ENCODE assay signal across 15 cellular contexts in the genomic region with DNA sequence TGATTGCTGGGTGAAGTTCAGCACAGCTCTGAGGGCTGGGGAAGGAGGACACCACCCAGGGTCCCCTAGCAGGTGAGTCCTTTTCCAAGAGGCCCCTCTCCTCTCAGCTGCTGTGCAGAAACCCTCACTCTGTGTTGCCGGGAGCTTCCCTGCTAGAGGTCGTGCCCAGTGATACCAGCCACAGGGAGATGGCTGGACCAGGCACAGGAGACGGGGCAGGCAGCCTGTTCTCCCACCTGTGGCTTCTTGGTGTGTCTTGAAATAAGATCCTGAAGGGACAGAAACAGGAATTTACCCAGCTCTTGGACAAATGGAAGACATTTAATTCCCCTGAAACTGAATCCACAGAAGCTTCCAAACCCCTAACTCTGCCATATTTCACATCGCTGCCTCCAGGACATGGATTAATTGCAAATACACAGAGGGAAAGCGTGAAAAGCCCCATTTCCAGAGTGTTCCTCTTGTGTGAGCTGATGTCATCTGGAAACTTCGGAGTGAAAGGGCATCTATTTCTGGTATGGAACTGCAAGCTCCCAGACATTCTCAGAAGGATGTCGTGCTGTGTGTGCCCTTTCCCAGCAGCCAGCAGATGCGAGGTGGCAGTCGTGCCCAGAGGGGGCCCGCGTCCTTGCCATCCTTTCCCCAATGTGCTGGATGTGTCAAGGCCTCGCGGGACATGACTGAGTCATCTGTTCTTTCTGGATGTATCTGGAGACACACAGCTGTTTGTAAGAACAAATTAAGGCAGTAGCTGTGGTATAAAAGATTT.
A peak's percentile ranks its signal among the peaks of the same experiment; 100 is the strongest.
DNase-seq lines count a peak whose midpoint lies in the region; ATAC-seq and TF ChIP-seq lines count a peak whose summit lies in the region.
"Had no signal": no experiment of that assay in that cellular context is flagged by ENCODE, and none has a peak within 500 bp of the region (broad histone marks: within the 10 kb centered on the region; RNA-seq: fewer than 3 reads in every experiment).

No MANE protein-coding gene starts in this region.

- intact Hi-C loops in ascending aorta (cut with DNase I) (loop anchor here (2.0 to 5.0 kb wide), 6 partner anchors 51 to 309 kb away; a partner anchor contains a TSS), left cardiac atrium (cut with DNase I) (loop anchor here in 1 of 2 donors (5.0 kb wide), 1 partner anchor 114 kb away; no protein-coding TSS in a partner anchor), psoas muscle (cut with DNase I) (loop anchor here in 1 of 2 donors (5.0 kb wide), 1 partner anchor 54 kb away; no protein-coding TSS in a partner anchor), right lobe of liver (cut with DNase I) (no loop called here)

- H3K4me1 ChIP-seq in ascending aorta, result peaks cover 36 to 49% of the 10 kb centered on the region in 2 donors
- H3K4me1 ChIP-seq in psoas muscle, result peaks cover 43% of the 10 kb centered on the region
- H3K4me1 ChIP-seq in right lobe of liver, result peaks cover 0 to 29% (median 0%) of the 10 kb centered on the region in 4 donors

- TF ChIP-seq CTCF in AG09309 (IDR thresholded peaks at IDR 0.05; ENCODE audit: control insufficient read depth, insufficient read depth, low read depth, low read length, missing control alignments) (no peak), ascending aorta (IDR thresholded peaks at IDR 0.05) (no peak), psoas muscle (IDR thresholded peaks at IDR 0.05) (no peak), right lobe of liver (IDR thresholded peaks at IDR 0.05) (no peak)

- DNase-seq in AG09309 (ENCODE audit: low read depth) (peak; percentile 13), ascending aorta (ENCODE audit: low spot score in 2 of 2) (peak; percentile 85 to 96), left cardiac atrium (peak; percentile 79), psoas muscle (peak; percentile 88 to 95), ecto neural progenitor cell (ENCODE audit: low spot score) (no peak), right lobe of liver (no peak), NCI-H1417 treated with DMSO at 0.1 percent for 48 hours (lab: John Stamatoyannopoulos, UW) (no peak)
- DNase-seq: ACHN, activated gamma-delta T cell, dermis blood vessel endothelial cell, DMS79 treated with DMSO at 0.1 percent for 48 hours, NCI-H2107, RPMI8226 had no signal

- ATAC-seq in left cardiac atrium (peak; percentile 78 to 79), psoas muscle (peak; percentile 90 to 94 (median 92)), HG02973 (IDR thresholded peaks at IDR 0.05; ENCODE audit: unreplicated experiment) (no peak), right lobe of liver (no peak)

- H3K27me3 ChIP-seq in ascending aorta, result no peaks in the 10 kb centered on the region
- no peaks in the 10 kb centered on the region for H3K27me3 ChIP-seq in psoas muscle (ENCODE audit: insufficient read depth in 3 of 3, low read length in 2 of 3)
- H3K27me3 ChIP-seq in right lobe of liver, result no peaks in the 10 kb centered on the region
- H3K27me3 ChIP-seq: tibial nerve had no signal

- WGBS in psoas muscle, 3 donors, result 21 to 29% (median 22%) methylated on average over 13 of the region's 13 CpGs
- WGBS in right lobe of liver (ENCODE audit: insufficient coverage, low coverage, low lambda C conversion rate, missing lambda C conversion rate), result 89% methylated on average over 3 of the region's 13 CpGs

- H3K27ac ChIP-seq in ascending aorta (peak overlapping the region; percentile 89 to 96), psoas muscle (peak overlapping the region; percentile 93), right lobe of liver (no peak overlapping the region)

- peaks cover 9 to 11% of the 10 kb centered on the region in 2 donors for H3K36me3 ChIP-seq in ascending aorta
- H3K36me3 ChIP-seq in psoas muscle (ENCODE audit: insufficient read depth in 1 of 2, low read depth in 1 of 2), result peaks cover 0 to 2% of the 10 kb centered on the region in 2 donors
- H3K36me3 ChIP-seq in right lobe of liver, result no peaks in the 10 kb centered on the region

- TF ChIP-seq POLR2A in right lobe of liver (IDR thresholded peaks at IDR 0.05), result no peak

- H3K9me3 ChIP-seq in ascending aorta (no peaks in the 10 kb centered on the region), psoas muscle (no peaks in the 10 kb centered on the region), right lobe of liver (no peaks in the 10 kb centered on the region)

- H3K4me3 ChIP-seq in AG09309 (ENCODE audit: control insufficient read depth, low read depth, low read length), result no peak overlapping the region
- no peak overlapping the region for H3K4me3 ChIP-seq in ascending aorta
- H3K4me3 ChIP-seq in psoas muscle, result peak overlapping the region; percentile 7
- no peak overlapping the region for H3K4me3 ChIP-seq in right lobe of liver
- H3K4me3 ChIP-seq: tibial nerve had no signal

Comparison
In these comparisons a context has a peak if more than half of its experiments do, and no peak if none do; other contexts are left out.
1. DNase-seq: peak in AG09309 (single experiment), ascending aorta (2 of 2), left cardiac atrium (single experiment) and psoas muscle (2 of 2); none in ecto neural progenitor cell (single experiment), right lobe of liver (0 of 3) and NCI-H1417 treated with DMSO at 0.1 percent for 48 hours (single experiment).
2. H3K27ac ChIP-seq: peak in ascending aorta (2 of 2) and psoas muscle (single experiment); none in right lobe of liver (0 of 3).
3. ATAC-seq: peak in left cardiac atrium (2 of 2) and psoas muscle (4 of 4); none in HG02973 (single experiment) and right lobe of liver (0 of 4).